In genomic region chr1:7967206-7967605, GRCh38 we compare ENCODE assay signal across 1 cellular context.
TF ChIP-seq lines count a peak whose summit lies in the region.

No MANE protein-coding gene starts in this region.

TF ChIP-seq in GM23338, 12 proteins besides CTCF, POLR2A, EP300 and RAD21 (continued from another document):
- TF ChIP-seq ZNF462 (CRISPR knock-in tag; IDR thresholded peaks at IDR 0.05) (no peak), EZH2phosphoT487 (IDR thresholded peaks at IDR 0.05; ENCODE audit: unreplicated experiment) (no peak), CREB1 (CRISPR knock-in tag; IDR thresholded peaks at IDR 0.05; ENCODE audit: low read depth) (no peak), EZH2 (IDR thresholded peaks at IDR 0.05; ENCODE audit: low read depth, unreplicated experiment) (no peak), ETS1 (IDR thresholded peaks at IDR 0.05) (no peak), JUNB (IDR thresholded peaks at IDR 0.05; ENCODE audit: unreplicated experiment) (no peak)
